Comparison of ENCODE assay signal across 31 cellular contexts in the genomic region with DNA sequence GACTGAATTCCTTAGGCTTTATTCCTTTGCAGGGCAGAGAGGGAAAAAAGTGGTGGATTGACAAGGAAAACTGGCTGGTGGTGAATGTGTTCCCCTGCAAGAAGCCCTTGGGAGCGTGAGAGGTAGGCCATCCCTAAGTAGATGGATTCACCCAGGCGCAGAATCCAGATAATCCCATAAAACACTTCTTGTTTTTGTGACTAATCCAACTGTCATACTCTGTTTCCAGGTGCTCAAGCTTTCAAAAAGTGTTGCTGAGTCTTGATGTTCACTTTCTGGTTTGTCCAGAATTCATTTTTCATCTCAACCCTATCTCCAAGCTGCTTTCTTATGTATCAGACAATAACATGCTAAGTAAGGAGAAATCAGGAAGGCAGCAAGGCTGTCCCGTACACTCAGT.
"Had no signal": no experiment of that assay in that cellular context is flagged by ENCODE, and none has a peak within 500 bp of the region (broad histone marks: within the 10 kb centered on the region; RNA-seq: fewer than 3 reads in every experiment).

No MANE protein-coding gene starts in this region.

- H3K4me1 Mint-ChIP-seq: activated CD4-positive, alpha-beta T cell treated with anti-CD3 and anti-CD28 coated beads, Interleukin-2, amount 10 ng/mL, durations not matched to agents 7 days and 5 days had no signal

- DNase-seq: activated CD4-positive, alpha-beta T cell treated with anti-CD3 and anti-CD28 coated beads, Interleukin-2, amount 10 ng/mL, durations not matched to agents 7 days and 5 days; activated CD4-positive, alpha-beta T cell treated with anti-CD3 and anti-CD28 coated beads, Interleukin-2, amount 50 U/mL, for 48 hours; activated CD8-positive, alpha-beta T cell treated with anti-CD3 and anti-CD28 coated beads, Interleukin-2, amount 10 ng/mL, durations not matched to agents 7 days and 5 days; activated gamma-delta T cell treated with Interleukin-2 at 50 U/mL for 16 hours; activated T-cell treated with anti-CD3 and anti-CD28 coated beads, Interleukin-2, amount 50 U/mL, for 4 hours; adrenal gland; central memory CD4-positive, alpha-beta T cell; KG1; MG63; NCI-H1048; NCI-H1105 treated with DMSO at 0.1 percent for 48 hours; NCI-H1436; NCI-H1694; NCI-H1930; NCI-H2081 treated with DMSO at 0.1 percent for 48 hours; NCI-H226; NCI-H446 treated with DMSO at 0.1 percent for 48 hours; NCI-H524; NCI-H69; Right ventricle myocardium superior; SW 1271; T-helper 1 cell; T-helper 2 cell; T-helper 9 cell had no signal

- H3K4me3 ChIP-seq: adrenal gland, MG63 had no signal

- H3K27me3 ChIP-seq: adrenal gland, MG63 had no signal

- H3K27ac Mint-ChIP-seq: activated CD4-positive, alpha-beta T cell treated with anti-CD3 and anti-CD28 coated beads for 36 hours; activated CD4-positive, alpha-beta T cell treated with anti-CD3 and anti-CD28 coated beads, Interleukin-2, amount 10 ng/mL, durations not matched to agents 7 days and 5 days; activated CD8-positive, alpha-beta T cell treated with anti-CD3 and anti-CD28 coated beads, Interleukin-2, amount 10 ng/mL, durations not matched to agents 7 days and 5 days; activated naive CD4-positive, alpha-beta T cell treated with anti-CD3 and anti-CD28 coated beads for 36 hours; activated naive CD4-positive, alpha-beta T cell treated with anti-CD3 and anti-CD28 coated beads, Interleukin-2, amount 50 U/mL, for 72 hours; activated T-helper 1 cell treated with anti-CD3 and anti-CD28 coated beads, Interleukin-12 subunit alpha, Interleukin-12 subunit beta, Interleukin-2, Interleukin-4 antibody, amounts not matched to agents 30 ng/mL and 10 ng/mL and 1 ng/mL, durations not matched to agents 14 hours and 24 hours and 36 hours; brain; WTC11 had no signal

- H3K4me1 ChIP-seq: adrenal gland had no signal

- H3K36me3 ChIP-seq: adrenal gland, MG63 had no signal

- ATAC-seq: activated CD4-positive, alpha-beta T cell treated with anti-CD3 and anti-CD28 coated beads for 36 hours; activated CD4-positive, CD25-positive, alpha-beta regulatory T cell treated with anti-CD3 and anti-CD28 coated beads, Interleukin-2, amount 50 U/mL, for 24 hours; activated CD8-positive, alpha-beta T cell treated with anti-CD3 and anti-CD28 coated beads, Interleukin-2, amount 10 ng/mL, durations not matched to agents 7 days and 5 days; activated naive CD4-positive, alpha-beta T cell treated with anti-CD3 and anti-CD28 coated beads, Interleukin-2, amount 50 U/mL, for 72 hours; activated T-cell treated with anti-CD3 and anti-CD28 coated beads, Interleukin-2, amount 50 U/mL, for 4 hours had no signal

- H3K36me3 Mint-ChIP-seq: activated naive CD4-positive, alpha-beta T cell treated with anti-CD3 and anti-CD28 coated beads, Interleukin-2, amount 50 U/mL, for 72 hours; brain; WTC11 had no signal

- H3K9me3 Mint-ChIP-seq: activated CD4-positive, alpha-beta T cell treated with anti-CD3 and anti-CD28 coated beads, Interleukin-2, amount 10 ng/mL, durations not matched to agents 7 days and 5 days; activated naive CD4-positive, alpha-beta T cell treated with anti-CD3 and anti-CD28 coated beads for 36 hours; activated naive CD4-positive, alpha-beta T cell treated with anti-CD3 and anti-CD28 coated beads, Interleukin-2, amount 50 U/mL, for 72 hours; activated T-cell treated with anti-CD3 and anti-CD28 coated beads, Interleukin-2, amount 50 U/mL, for 4 hours; activated T-helper 1 cell treated with anti-CD3 and anti-CD28 coated beads, Interleukin-12 subunit alpha, Interleukin-12 subunit beta, Interleukin-2, Interleukin-4 antibody, amounts not matched to agents 30 ng/mL and 10 ng/mL and 1 ng/mL, durations not matched to agents 14 hours and 24 hours and 36 hours had no signal

- H3K4me3 Mint-ChIP-seq: activated CD4-positive, alpha-beta T cell treated with anti-CD3 and anti-CD28 coated beads for 36 hours; activated CD4-positive, alpha-beta T cell treated with anti-CD3 and anti-CD28 coated beads, Interleukin-2, amount 10 ng/mL, durations not matched to agents 7 days and 5 days; activated CD8-positive, alpha-beta T cell treated with anti-CD3 and anti-CD28 coated beads, Interleukin-2, amount 10 ng/mL, durations not matched to agents 7 days and 5 days; activated naive CD4-positive, alpha-beta T cell treated with anti-CD3 and anti-CD28 coated beads for 36 hours; activated T-cell treated with anti-CD3 and anti-CD28 coated beads, Interleukin-2, amount 50 U/mL, for 4 hours; activated T-helper 1 cell treated with anti-CD3 and anti-CD28 coated beads, Interleukin-12 subunit alpha, Interleukin-12 subunit beta, Interleukin-2, Interleukin-4 antibody, amounts not matched to agents 30 ng/mL and 10 ng/mL and 1 ng/mL, durations not matched to agents 14 hours and 24 hours and 36 hours; brain; WTC11 had no signal

- H3K27ac ChIP-seq: adrenal gland had no signal

- H3K9me3 ChIP-seq: adrenal gland, MG63 had no signal
